In genomic region chr18:21933931-21934765, GRCh38 we compare ENCODE assay signal across 18 cellular contexts.
DNase-seq lines count a peak whose midpoint lies in the region; ATAC-seq and TF ChIP-seq lines count a peak whose summit lies in the region.
"Had no signal": no experiment of that assay in that cellular context is flagged by ENCODE, and none has a peak within 500 bp of the region (broad histone marks: within the 10 kb centered on the region; RNA-seq: fewer than 3 reads in every experiment).

No MANE protein-coding gene starts in this region.

- H3K36me3 ChIP-seq in HUES64 (ENCODE audit: insufficient read depth, low read length) (no peaks in the 10 kb centered on the region), NT2/D1 (ENCODE audit: insufficient read depth, insufficient read length, low read length) (no peaks in the 10 kb centered on the region), tibial artery (no peaks in the 10 kb centered on the region)

- H3K9me3 ChIP-seq in HUES64 (ENCODE audit: insufficient read depth, low read depth, low read length): no peaks in the 10 kb centered on the region
- no peaks in the 10 kb centered on the region for H3K9me3 ChIP-seq in NT2/D1 (ENCODE audit: insufficient read depth, low read length)
- no peaks in the 10 kb centered on the region for H3K9me3 ChIP-seq in T-helper 17 cell (ENCODE audit: control insufficient read depth, low read length, poor library complexity, severe bottlenecking)
- no peaks in the 10 kb centered on the region for H3K9me3 ChIP-seq in tibial artery
- H3K9me3 ChIP-seq: A549 had no signal

- peaks cover 14% of the 10 kb centered on the region for H3K27me3 Mint-ChIP-seq in T-helper 17 cell

- TF ChIP-seq CTCF in tibial artery (IDR thresholded peaks at IDR 0.05): no peak

- no peak for ATAC-seq in GM18520 (IDR thresholded peaks at IDR 0.05; ENCODE audit: unreplicated experiment)
- no peak for ATAC-seq in T-helper 17 cell
- ATAC-seq: A549, HCT116, Right ventricle myocardium inferior had no signal

- intact Hi-C loops in tibial artery (cut with DNase I; ENCODE audit: low total_unique reads): no loop called here

- H3K4me3 Mint-ChIP-seq in T-helper 17 cell: no peak overlapping the region
- H3K4me3 Mint-ChIP-seq: CD14-positive monocyte, IgD-negative memory B cell had no signal

- H3K27me3 ChIP-seq in HUES64 (ENCODE audit: insufficient read depth, low read length): peaks cover 95% of the 10 kb centered on the region
- peaks cover 51% of the 10 kb centered on the region for H3K27me3 ChIP-seq in NT2/D1 (ENCODE audit: insufficient read depth, insufficient read length)
- no peaks in the 10 kb centered on the region for H3K27me3 ChIP-seq in tibial artery

- H3K9ac ChIP-seq in HUES64 (ENCODE audit: low read depth, low read length) (no peak overlapping the region), NT2/D1 (ENCODE audit: insufficient read length, low read depth) (no peak overlapping the region)

- 35% methylated on average over 10 of the region's 10 CpGs for WGBS in HUES64

- H3K4me1 ChIP-seq in HUES64 (ENCODE audit: insufficient read depth, low read length): peaks cover 17% of the 10 kb centered on the region
- peaks cover 9% of the 10 kb centered on the region for H3K4me1 ChIP-seq in NT2/D1 (ENCODE audit: insufficient read depth, insufficient read length)
- H3K4me1 ChIP-seq in tibial artery: no peaks in the 10 kb centered on the region
- H3K4me1 ChIP-seq: A549 had no signal

- H3K4me1 Mint-ChIP-seq in T-helper 17 cell: no peaks in the 10 kb centered on the region
- H3K4me1 Mint-ChIP-seq: CD14-positive monocyte, IgD-negative memory B cell had no signal

- DNase-seq in ELF-1 (ENCODE audit: low read depth, low spot score) (peak; percentile 75), NT2/D1 (ENCODE audit: low read depth, low spot score) (peak; percentile 42), iPS-NIHi7 (ENCODE audit: extremely low spot score) (peak; percentile 68), T-helper 17 cell (no peak), tibial artery (no peak)
- DNase-seq: COR-L47, DMS153, EL, NCI-H1436 treated with DMSO at 0.1 percent for 48 hours, NCI-H446 had no signal

- H3K4me3 ChIP-seq in HUES64 (ENCODE audit: low read length): no peak overlapping the region
- no peak overlapping the region for H3K4me3 ChIP-seq in NT2/D1 (ENCODE audit: insufficient read length, low read depth)
- no peak overlapping the region for H3K4me3 ChIP-seq in tibial artery
- H3K4me3 ChIP-seq: A549, SK-N-MC had no signal

- no peak overlapping the region for H3K27ac Mint-ChIP-seq in T-helper 17 cell
- H3K27ac Mint-ChIP-seq: CD14-positive monocyte, IgD-negative memory B cell had no signal

- H3K27ac ChIP-seq in HUES64 (ENCODE audit: low read depth, low read length) (peak overlapping the region; percentile 23; the same call in 1 of the 2 replicates), tibial artery (no peak overlapping the region)
- H3K27ac ChIP-seq: A549, SK-N-MC had no signal

- no peaks in the 10 kb centered on the region for H3K36me3 Mint-ChIP-seq in T-helper 17 cell (ENCODE audit: low read depth)
- H3K36me3 Mint-ChIP-seq: CD14-positive monocyte, IgD-negative memory B cell had no signal

Comparison
In these comparisons a context has a peak if more than half of its experiments do, and no peak if none do; other contexts are left out.
1. DNase-seq: peak in ELF-1 (single experiment), NT2/D1 (single experiment) and iPS-NIHi7 (single experiment); none in T-helper 17 cell (0 of 3) and tibial artery (0 of 2).